Comparison of ENCODE assay signal across 1 cellular context in genomic region chr3:5304789-5305680, GRCh38.
TF ChIP-seq lines count a peak whose summit lies in the region.

No MANE protein-coding gene starts in this region.

TF ChIP-seq in H1, 55 proteins besides CTCF, POLR2A, EP300 and RAD21:
- TF ChIP-seq BRCA1 (IDR thresholded peaks at IDR 0.05; ENCODE audit: low read depth, low read length) (no peak), CEBPB (IDR thresholded peaks at IDR 0.05; ENCODE audit: low read depth, low read length) (no peak), JUN (IDR thresholded peaks at IDR 0.05; ENCODE audit: low read depth, low read length) (no peak), RBBP5 (IDR thresholded peaks at IDR 0.05; ENCODE audit: borderline replicate concordance, low read depth, low read length) (no peak), CTBP2 (IDR thresholded peaks at IDR 0.05; ENCODE audit: borderline replicate concordance, insufficient read depth, insufficient read length, low read length) (no peak), POLR2AphosphoS5 (IDR thresholded peaks at IDR 0.05; ENCODE audit: low read depth, low read length) (no peak), NANOG (IDR thresholded peaks at IDR 0.05; ENCODE audit: insufficient read depth, low read depth, low read length, poor library complexity, severe bottlenecking) (no peak), CBX8 (IDR thresholded peaks at IDR 0.05; ENCODE audit: borderline replicate concordance, low read depth, low read length) (no peak), ATF2 (IDR thresholded peaks at IDR 0.05; ENCODE audit: low read length) (no peak), RXRA (IDR thresholded peaks at IDR 0.05; ENCODE audit: insufficient read depth, low read depth, low read length) (no peak), SP2 (IDR thresholded peaks at IDR 0.05; ENCODE audit: low read length) (no peak), KDM1A (IDR thresholded peaks at IDR 0.05; ENCODE audit: borderline replicate concordance, low read length) (no peak), SAP30 (IDR thresholded peaks at IDR 0.05; ENCODE audit: insufficient read depth, insufficient replicate concordance, low read length) (no peak), CHD7 (IDR thresholded peaks at IDR 0.05; ENCODE audit: insufficient replicate concordance, low read length) (no peak), BACH1 (IDR thresholded peaks at IDR 0.05; ENCODE audit: low read length) (no peak), SP4 (IDR thresholded peaks at IDR 0.05; ENCODE audit: low read length) (no peak), TAF1 (IDR thresholded peaks at IDR 0.05; ENCODE audit: low read depth, low read length) (no peak)
